18 cellular contexts compared by ENCODE assay signal in genomic region chr16:12461201-12461600, GRCh38.
"Had no signal": no experiment of that assay in that cellular context is flagged by ENCODE, and none has a peak within 500 bp of the region (broad histone marks: within the 10 kb centered on the region; RNA-seq: fewer than 3 reads in every experiment).

No MANE protein-coding gene starts in this region.

- H3K4me3 Mint-ChIP-seq: activated naive CD8-positive, alpha-beta T cell; activated T-helper 1 cell treated with anti-CD3 and anti-CD28 coated beads, Interleukin-12 subunit alpha, Interleukin-12 subunit beta, Interleukin-2, Interleukin-4 antibody, amounts not matched to agents 30 ng/mL and 10 ng/mL and 1 ng/mL, durations not matched to agents 14 hours and 24 hours and 36 hours; effector memory CD8-positive, alpha-beta T cell; natural killer cell; T-helper 2 cell treated with Interferon-gamma antibody and Interleukin-4, amounts not matched to agents 5 μg/mL and 100 μg/mL, for 36 hours had no signal

- H3K9me3 Mint-ChIP-seq: activated T-helper 1 cell treated with anti-CD3 and anti-CD28 coated beads, Interleukin-12 subunit alpha, Interleukin-12 subunit beta, Interleukin-2, Interleukin-4 antibody, amounts not matched to agents 30 ng/mL and 10 ng/mL and 1 ng/mL, durations not matched to agents 14 hours and 24 hours and 36 hours; effector memory CD8-positive, alpha-beta T cell; natural killer cell; T-helper 2 cell treated with Interferon-gamma antibody and Interleukin-4, amounts not matched to agents 5 μg/mL and 100 μg/mL, for 36 hours had no signal

- H3K36me3 Mint-ChIP-seq: natural killer cell had no signal

- DNase-seq: activated CD4-positive, alpha-beta T cell treated with anti-CD3 and anti-CD28 coated beads, Interleukin-2, amount 50 U/mL, for 48 hours; activated gamma-delta T cell treated with Interleukin-2 at 50 U/mL for 16 hours; activated T-cell treated with anti-CD3 and anti-CD28 coated beads for 4 hours; amygdala; dermis blood vessel endothelial cell; effector memory CD8-positive, alpha-beta T cell; foreskin fibroblast; left cardiac atrium; natural killer cell; pancreas; spleen; stimulated activated naive CD4-positive, alpha-beta T cell treated with Interleukin-2 at 50 U/mL for 16 hours; substantia nigra; tibial artery had no signal

- H3K27ac Mint-ChIP-seq: activated naive CD8-positive, alpha-beta T cell; activated T-helper 1 cell treated with anti-CD3 and anti-CD28 coated beads, Interleukin-12 subunit alpha, Interleukin-12 subunit beta, Interleukin-2, Interleukin-4 antibody, amounts not matched to agents 30 ng/mL and 10 ng/mL and 1 ng/mL, durations not matched to agents 14 hours and 24 hours and 36 hours; effector memory CD8-positive, alpha-beta T cell; T-helper 2 cell treated with Interferon-gamma antibody and Interleukin-4, amounts not matched to agents 5 μg/mL and 100 μg/mL, for 36 hours had no signal

- FAIRE-seq: pancreas, TTC549 had no signal

- H3K27me3 Mint-ChIP-seq: activated naive CD8-positive, alpha-beta T cell; effector memory CD8-positive, alpha-beta T cell had no signal
